In the genomic region with DNA sequence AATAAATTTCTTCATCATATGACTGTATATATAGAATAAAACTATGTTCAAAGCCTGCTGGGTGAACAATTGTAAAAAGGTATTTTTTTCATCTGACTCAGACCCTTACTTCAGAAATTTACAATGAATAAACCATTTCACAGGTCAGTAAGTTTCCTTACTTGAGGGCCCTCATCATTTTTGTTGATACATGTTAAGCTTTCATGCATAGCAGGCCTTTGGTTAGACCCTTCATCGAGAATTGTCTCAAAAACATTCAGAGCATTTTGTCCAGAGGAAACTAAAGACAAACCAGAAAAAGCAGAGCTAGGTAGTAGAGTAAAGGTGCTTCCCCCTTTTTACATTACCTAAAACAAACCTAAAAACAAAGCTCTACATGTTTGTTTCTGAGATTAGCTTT, we compare ENCODE assay signal across 26 cellular contexts. TPM values are rescaled to one million over a fixed set of nuclear protein-coding genes. Genes with fewer than 3 reads are reported as not detected.
A peak's percentile ranks its signal among the peaks of the same experiment; 100 is the strongest.
DNase-seq lines count a peak whose midpoint lies in the region; ATAC-seq, FAIRE-seq and TF ChIP-seq lines count a peak whose summit lies in the region.
"Had no signal": no experiment of that assay in that cellular context is flagged by ENCODE, and none has a peak within 500 bp of the region (broad histone marks: within the 10 kb centered on the region; RNA-seq: fewer than 3 reads in every experiment).

No MANE protein-coding gene starts in this region.

- intact Hi-C loops in mammary epithelial cell (cut with micrococcal nuclease) (no loop called here), prostate gland (cut with DNase I) (no loop called here)

- no peak overlapping the region for H2AFZ ChIP-seq in ACC112 (ENCODE audit: low read length, unreplicated experiment)
- no peak overlapping the region for H2AFZ ChIP-seq in mammary epithelial cell (ENCODE audit: low read depth, low read length)
- H2AFZ ChIP-seq: parathyroid adenoma had no signal

- no peak for TF ChIP-seq POLR2A in prostate gland (IDR thresholded peaks at IDR 0.05)

- H3K9me3 ChIP-seq in HUES64 (ENCODE audit: insufficient read depth, low read depth, low read length) (peaks cover 23% of the 10 kb centered on the region), mammary epithelial cell (replicated peaks; ENCODE audit: insufficient read depth, low read length) (peaks cover 5% of the 10 kb centered on the region), prostate gland (no peaks in the 10 kb centered on the region)
- H3K9me3 ChIP-seq: sigmoid colon, suprapubic skin, uterus had no signal

- dilution Hi-C loops in mammary epithelial cell (cut with HindIII; ENCODE audit: low sequenced_read_pairs) = no loop called here

- WGBS in HUES64 = 100% methylated on average over 1 of the region's 1 CpG
- WGBS in mammary epithelial cell (ENCODE audit: low coverage, missing lambda C conversion rate) = 71% methylated on average over 1 of the region's 1 CpG
- 97% methylated on average over 1 of the region's 1 CpG for WGBS in prostate gland

- H4K20me1 ChIP-seq in mammary epithelial cell (ENCODE audit: insufficient read depth, low read length) = no peaks in the 10 kb centered on the region

- peak overlapping the region; percentile 73 for H3K4me2 ChIP-seq in mammary epithelial cell (ENCODE audit: insufficient read depth, low read depth, low read length)

- FAIRE-seq in D721Med (lab: Jason Lieb, UNC) = no peak
- FAIRE-seq: frontal cortex had no signal

- no peaks in the 10 kb centered on the region for H3K27me3 ChIP-seq in ACC112 (ENCODE audit: insufficient read depth, low read length)
- no peaks in the 10 kb centered on the region for H3K27me3 ChIP-seq in HUES64 (ENCODE audit: insufficient read depth, low read length)
- no peaks in the 10 kb centered on the region for H3K27me3 ChIP-seq in mammary epithelial cell (ENCODE audit: insufficient read depth, low read length)
- H3K27me3 ChIP-seq in prostate gland (replicated peaks; ENCODE audit: insufficient read depth) = no peaks in the 10 kb centered on the region
- H3K27me3 ChIP-seq: dorsolateral prefrontal cortex, sigmoid colon, suprapubic skin, uterus had no signal

- in situ Hi-C loops in mammary epithelial cell (cut with MboI; ENCODE audit: low sequenced_read_pairs in 2 of 2) = no loop called here

- BruUV-seq in mammary epithelial cell (replicated peaks; lab: Mats Ljungman, UMichigan) = no TSS peak

- H3K4me3 ChIP-seq in ACC112 (ENCODE audit: low read depth, low read length) = peak overlapping the region; percentile 7; the same call in 1 of the 2 replicates
- no peak overlapping the region for H3K4me3 ChIP-seq in HUES64 (ENCODE audit: low read length)
- no peak overlapping the region for H3K4me3 ChIP-seq in mammary epithelial cell (replicated peaks in 1 of 3; ENCODE audit: insufficient read depth in 1 of 3, low read depth in 2 of 3, low read length in 3 of 3)
- H3K4me3 ChIP-seq in prostate gland = no peak overlapping the region
- H3K4me3 ChIP-seq: dorsolateral prefrontal cortex, sigmoid colon, suprapubic skin, uterus had no signal

- H3K36me3 ChIP-seq in ACC112 (ENCODE audit: insufficient read depth, low read length) (peaks cover 18% of the 10 kb centered on the region), HUES64 (ENCODE audit: insufficient read depth, low read length) (0 out of 2 replicates have a peak, but pooled peaks cover 11% of the 10 kb centered on the region), mammary epithelial cell (ENCODE audit: insufficient read depth, low read length) (peaks cover 3% of the 10 kb centered on the region), prostate gland (no peaks in the 10 kb centered on the region)
- H3K36me3 ChIP-seq: sigmoid colon, suprapubic skin, uterus had no signal

- H3K4me1 ChIP-seq in ACC112 (ENCODE audit: control insufficient read depth, insufficient read depth, low read length, unreplicated experiment) (peaks cover 41% of the 10 kb centered on the region), HUES64 (ENCODE audit: insufficient read depth, low read length) (peaks cover 17% of the 10 kb centered on the region), mammary epithelial cell (ENCODE audit: insufficient read depth, low read length) (peaks cover 33% of the 10 kb centered on the region), prostate gland (replicated peaks) (no peaks in the 10 kb centered on the region)
- H3K4me1 ChIP-seq: parathyroid adenoma, uterus had no signal

- no peak overlapping the region for H3K9ac ChIP-seq in HUES64 (ENCODE audit: low read depth, low read length)
- H3K9ac ChIP-seq in mammary epithelial cell (ENCODE audit: insufficient read depth, low read length) = no peak overlapping the region
- H3K9ac ChIP-seq: parathyroid adenoma had no signal

- DNase-seq in mammary epithelial cell = no peak
- peak; percentile 80 for DNase-seq in kidney glomerular epithelial cell (lab: John Stamatoyannopoulos, UW)
- DNase-seq in prostate gland (ENCODE audit: low spot score) = no peak
- DNase-seq in D721Med (ENCODE audit: insufficient read length, low spot score) = no peak
- DNase-seq in NCI-H187 treated with DMSO at 0.1 percent for 48 hours (lab: John Stamatoyannopoulos, UW) = no peak
- DNase-seq: activated CD4-positive, CD25-positive, alpha-beta regulatory T cell treated with anti-CD3 and anti-CD28 coated beads, Interleukin-2, amount 50 U/mL, for 72 hours; activated naive CD4-positive, alpha-beta T cell treated with Interleukin-2 at 50 U/mL for 16 hours; activated T-cell treated with anti-CD3 and anti-CD28 coated beads, Interleukin-2, amount 50 U/mL, for 1 hour; aorta; DMS 273 treated with DMSO at 0.1 percent for 48 hours; dorsolateral prefrontal cortex; hippocampal formation; mesendoderm; naive thymus-derived CD8-positive, alpha-beta T cell; NCI-H345; NCI-H82; OCI-M1; SHP77 treated with DMSO at 0.1 percent for 48 hours; sigmoid colon; uterus had no signal

- H3K79me2 ChIP-seq in ACC112 (ENCODE audit: control insufficient read depth, insufficient read depth, low read length, unreplicated experiment) = peaks cover 27% of the 10 kb centered on the region
- peaks cover 23% of the 10 kb centered on the region for H3K79me2 ChIP-seq in mammary epithelial cell (ENCODE audit: insufficient read depth, low read length)
- H3K79me2 ChIP-seq: parathyroid adenoma had no signal

- H3K27ac ChIP-seq in ACC112 (ENCODE audit: low read depth, low read length) (peak overlapping the region; percentile 93), HUES64 (ENCODE audit: low read depth, low read length) (peak overlapping the region; percentile 58; the same call in 1 of the 2 replicates), mammary epithelial cell (ENCODE audit: insufficient read depth, low read depth, low read length) (peak overlapping the region; percentile 19), prostate gland (no peak overlapping the region)
- H3K27ac ChIP-seq: dorsolateral prefrontal cortex, parathyroid adenoma, sigmoid colon, suprapubic skin, uterus had no signal

- TF ChIP-seq CTCF in mammary epithelial cell (conservative IDR thresholded peaks at IDR 0.05 in 1 of 2, IDR thresholded peaks at IDR 0.05 in 1 of 2; ENCODE audit: extremely low read depth in 1 of 2, insufficient read depth in 1 of 2, low read depth in 1 of 2, low read length in 2 of 2) (no peak), prostate gland (IDR thresholded peaks at IDR 0.05) (no peak), D721Med (IDR thresholded peaks at IDR 0.05; ENCODE audit: insufficient read depth, missing control alignments) (no peak)

- ATAC-seq in HG03457 (IDR thresholded peaks at IDR 0.05; ENCODE audit: unreplicated experiment) = no peak
- ATAC-seq: naive thymus-derived CD8-positive, alpha-beta T cell had no signal

- CTCF ChIA-PET in mammary epithelial cell (lab: Charles Lee; ENCODE audit: low non-redundant PET) = no interaction called here

RNA-seq across cellular contexts. Expression of gene FNDC3A, which starts 46.2 kb away (rescaled TPM):
- polyA plus RNA-seq in HUES64 (2013, experiment 1 of 2) = 21.6 TPM
- 25.8 TPM for polyA plus RNA-seq in HUES64 (2013, experiment 2 of 2)
- total RNA-seq in mammary epithelial cell (10 to 100 TPM; 40.0 to 67.2 TPM), prostate gland (10 to 100 TPM; 38.9 to 58.2 TPM)
- 27.0 TPM for polyA plus RNA-seq in mammary epithelial cell
- polyA minus RNA-seq in mammary epithelial cell = 39.2 TPM

Comparison
In these comparisons a context has a peak if more than half of its experiments do, and no peak if none do; other contexts are left out.
1. H3K27ac ChIP-seq: peak in ACC112 (single experiment), HUES64 (single experiment) and mammary epithelial cell (single experiment); none in prostate gland (0 of 2).